ENCODE assay signal across 8 cellular contexts in the genomic region with DNA sequence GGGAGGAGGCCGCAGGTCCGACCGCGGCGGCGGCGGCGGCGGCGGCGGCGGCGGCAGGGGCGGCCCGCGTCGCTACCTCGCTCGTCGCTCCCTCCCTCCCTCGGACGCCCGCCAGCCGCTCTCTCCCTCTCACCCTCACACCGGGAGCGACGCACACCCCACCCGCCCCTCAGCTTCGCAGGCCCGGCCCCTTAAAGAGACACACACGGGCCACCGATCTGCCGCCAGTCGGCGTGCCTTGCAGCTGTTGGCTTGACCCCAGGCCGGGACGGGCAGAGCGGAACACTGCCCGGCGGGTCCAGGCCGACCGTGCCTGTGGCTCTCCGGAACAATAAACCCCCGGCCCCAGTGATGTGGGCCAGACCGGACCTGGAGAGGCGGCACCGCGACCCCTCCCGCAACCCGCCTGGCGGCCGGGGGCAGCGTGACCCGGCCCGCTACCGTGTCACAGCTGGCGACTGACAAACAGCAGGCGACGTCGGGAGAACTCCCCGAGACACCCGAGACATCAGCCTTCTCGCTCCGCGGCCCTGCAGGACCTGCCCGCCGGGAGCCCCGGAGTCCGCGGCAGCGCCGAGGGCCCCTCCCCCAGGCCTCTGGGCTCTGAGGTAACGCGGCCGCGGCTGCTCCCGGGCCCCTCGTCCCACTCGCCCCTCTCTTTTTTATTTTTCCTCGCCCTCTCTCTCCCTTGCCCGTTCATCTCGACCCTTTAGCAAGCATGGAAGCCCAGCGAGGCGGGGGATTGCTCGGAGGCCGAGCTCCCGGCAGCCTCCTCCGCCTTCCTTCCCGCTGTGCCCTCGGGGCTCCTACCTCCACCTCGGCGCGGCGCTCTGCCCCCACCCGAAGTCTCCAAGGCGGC. TPM values are rescaled to one million over a fixed set of nuclear protein-coding genes. Genes with fewer than 3 reads are reported as not detected.
DNase-seq lines count a peak whose midpoint lies in the region; ATAC-seq and TF ChIP-seq lines count a peak whose summit lies in the region.

SETD2 (minus strand) TSS at position 124 of the 859 bp plus-strand sequence. CDS start 189 bp downstream, outside the sequence.

- DNase-seq in AG10803 (ENCODE audit: low read depth) (peak; percentile 94), NCI-H446 treated with DMSO at 0.1 percent for 48 hours (lab: John Stamatoyannopoulos, UW) (peak; percentile 38), cerebellum (ENCODE audit: low spot score) (peak; percentile 94), kidney glomerular epithelial cell (lab: John Stamatoyannopoulos, UW) (peak; percentile 82)
- peak; percentile 73 for DNase-seq in activated CD4-positive, alpha-beta T cell treated with anti-CD3 and anti-CD28 coated beads for 24 hours (ENCODE audit: low read depth in 2 of 2)
- peak; percentile 80 to 83 for DNase-seq in stimulated activated CD4-positive, alpha-beta T cell treated with anti-CD3 and anti-CD28 coated beads, Interleukin-15, amount 100 ng/mL, for 48 hours (ENCODE audit: low read depth in 2 of 2)

- peak; percentile 15; the same call in 1 of the 2 replicates for TF ChIP-seq CTCF in AG10803 (conservative IDR thresholded peaks at IDR 0.05; ENCODE audit: low read length)

- peak; percentile 75 for ATAC-seq in HG03175 (IDR thresholded peaks at IDR 0.05; ENCODE audit: unreplicated experiment)

- in situ Hi-C loops in GM18951 (cut with MboI; ENCODE audit: low sequenced_read_pairs, unreplicated experiment) = no loop called here

- H3K4me3 ChIP-seq in AG10803 (ENCODE audit: low read length) = peak within 1 kb of the TSS; percentile 83

- peak; percentile 53 for TF ChIP-seq POLR2A in GM18951 (IDR thresholded peaks at IDR 0.05; ENCODE audit: extremely low read depth, insufficient read depth, insufficient read length)

RNA-seq across cellular contexts. Expression of gene SETD2, which starts in this region (rescaled TPM):
- total RNA-seq in cerebellum = 74.7 TPM

Comparison
In these comparisons a context has a peak if more than half of its experiments do, and no peak if none do; other contexts are left out.
1. Peak in every context shown above with its lines: DNase-seq, ATAC-seq and H3K4me3 ChIP-seq.
2. DNase-seq: peak in every context shown above with its lines; median percentile 94 in AG10803; 94 in cerebellum; 82 in kidney glomerular epithelial cell; 82 in stimulated activated CD4-positive, alpha-beta T cell treated with anti-CD3 and anti-CD28 coated beads, Interleukin-15, amount 100 ng/mL, for 48 hours; 73 in activated CD4-positive, alpha-beta T cell treated with anti-CD3 and anti-CD28 coated beads for 24 hours; 38 in NCI-H446 treated with DMSO at 0.1 percent for 48 hours.